Comparison of ENCODE assay signal across 2 cellular contexts in genomic region chr2:96408631-96409542, GRCh38.
TF ChIP-seq lines count a peak whose summit lies in the region.

No MANE protein-coding gene starts in this region.

TF ChIP-seq in K562, 482 proteins besides CTCF, POLR2A, EP300 and RAD21 (continued from another document):
- TF ChIP-seq THRA (IDR thresholded peaks at IDR 0.05) (no peak), MNT (conservative IDR thresholded peaks at IDR 0.05) (0 out of 4 replicates have a peak, but pooled peaks of 1 of the 2 experiments have one; percentile 28), DPF2 (IDR thresholded peaks at IDR 0.05) (0 out of 2 replicates have a peak, but pooled peaks have one; percentile 7)

TF ChIP-seq in liver, 16 proteins besides CTCF, POLR2A, EP300 and RAD21 (continued from another document):
- TF ChIP-seq NR2F2 (IDR thresholded peaks at IDR 0.05), result peak; percentile 79
- TF ChIP-seq GABPA (IDR thresholded peaks at IDR 0.05 in 1 of 2, conservative IDR thresholded peaks at IDR 0.05 in 1 of 2), result no peak
- no peak for TF ChIP-seq EGR1 (IDR thresholded peaks at IDR 0.05; ENCODE audit: low read depth in 2 of 2)
- TF ChIP-seq SP1 (IDR thresholded peaks at IDR 0.05), result no peak
- no peak for TF ChIP-seq YY1 (IDR thresholded peaks at IDR 0.05)
- TF ChIP-seq JUND (IDR thresholded peaks at IDR 0.05), result no peak
- no peak for TF ChIP-seq MAX (IDR thresholded peaks at IDR 0.05)
TF ChIP-seq in liver: peak in this region for 2.
